In genomic region chr20:58048096-58048702, GRCh38 we compare ENCODE assay signal across 1 cellular context.
TF ChIP-seq lines count a peak whose summit lies in the region.

No MANE protein-coding gene starts in this region.

TF ChIP-seq in GM23338, 12 proteins besides CTCF, POLR2A, EP300 and RAD21 (continued from another document):
- TF ChIP-seq, protein P1, sequence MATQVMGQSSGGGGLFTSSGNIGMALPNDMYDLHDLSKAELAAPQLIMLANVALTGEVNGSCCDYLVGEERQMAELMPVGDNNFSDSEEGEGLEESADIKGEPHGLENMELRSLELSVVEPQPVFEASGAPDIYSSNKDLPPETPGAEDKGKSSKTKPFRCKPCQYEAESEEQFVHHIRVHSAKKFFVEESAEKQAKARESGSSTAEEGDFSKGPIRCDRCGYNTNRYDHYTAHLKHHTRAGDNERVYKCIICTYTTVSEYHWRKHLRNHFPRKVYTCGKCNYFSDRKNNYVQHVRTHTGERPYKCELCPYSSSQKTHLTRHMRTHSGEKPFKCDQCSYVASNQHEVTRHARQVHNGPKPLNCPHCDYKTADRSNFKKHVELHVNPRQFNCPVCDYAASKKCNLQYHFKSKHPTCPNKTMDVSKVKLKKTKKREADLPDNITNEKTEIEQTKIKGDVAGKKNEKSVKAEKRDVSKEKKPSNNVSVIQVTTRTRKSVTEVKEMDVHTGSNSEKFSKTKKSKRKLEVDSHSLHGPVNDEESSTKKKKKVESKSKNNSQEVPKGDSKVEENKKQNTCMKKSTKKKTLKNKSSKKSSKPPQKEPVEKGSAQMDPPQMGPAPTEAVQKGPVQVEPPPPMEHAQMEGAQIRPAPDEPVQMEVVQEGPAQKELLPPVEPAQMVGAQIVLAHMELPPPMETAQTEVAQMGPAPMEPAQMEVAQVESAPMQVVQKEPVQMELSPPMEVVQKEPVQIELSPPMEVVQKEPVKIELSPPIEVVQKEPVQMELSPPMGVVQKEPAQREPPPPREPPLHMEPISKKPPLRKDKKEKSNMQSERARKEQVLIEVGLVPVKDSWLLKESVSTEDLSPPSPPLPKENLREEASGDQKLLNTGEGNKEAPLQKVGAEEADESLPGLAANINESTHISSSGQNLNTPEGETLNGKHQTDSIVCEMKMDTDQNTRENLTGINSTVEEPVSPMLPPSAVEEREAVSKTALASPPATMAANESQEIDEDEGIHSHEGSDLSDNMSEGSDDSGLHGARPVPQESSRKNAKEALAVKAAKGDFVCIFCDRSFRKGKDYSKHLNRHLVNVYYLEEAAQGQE (IDR thresholded peaks at IDR 0.05; ENCODE audit: unreplicated experiment): peak; percentile 95
TF ChIP-seq in GM23338: peak in this region for 1.
